ENCODE assay signal across 8 cellular contexts in genomic region chrX:153766098-153766817, GRCh38. TPM values are rescaled to one million over a fixed set of nuclear protein-coding genes. Genes with fewer than 3 reads are reported as not detected.
A peak's percentile ranks its signal among the peaks of the same experiment; 100 is the strongest.
DNase-seq lines count a peak whose midpoint lies in the region; ATAC-seq and TF ChIP-seq lines count a peak whose summit lies in the region.

No MANE protein-coding gene starts in this region.

- peak overlapping the region; percentile 57; the same call in 1 of the 2 replicates for H2AFZ ChIP-seq in GM23248

- TF ChIP-seq POLR2A in suprapubic skin (IDR thresholded peaks at IDR 0.05) = no peak

- ATAC-seq in HG03159 (IDR thresholded peaks at IDR 0.05; ENCODE audit: unreplicated experiment) = no peak

- H3K9me3 ChIP-seq in GM23248 (ENCODE audit: low read depth) (no peaks in the 10 kb centered on the region), mesodermal cell (ENCODE audit: control insufficient read depth, low read length) (no peaks in the 10 kb centered on the region), suprapubic skin (no peaks in the 10 kb centered on the region)

- peaks cover 11% of the 10 kb centered on the region for H3K79me2 ChIP-seq in GM23248 (ENCODE audit: insufficient read depth)

- H3F3A ChIP-seq in GM23248 (ENCODE audit: insufficient read depth) = no peaks in the 10 kb centered on the region

- TF ChIP-seq CTCF in brain microvascular endothelial cell (IDR thresholded peaks at IDR 0.05; ENCODE audit: low read depth, low read length, missing control alignments) = no peak
- no peak for TF ChIP-seq CTCF in suprapubic skin (IDR thresholded peaks at IDR 0.05)

- in situ Hi-C loops in GM23248 (cut with MboI) (no loop called here), brain microvascular endothelial cell (cut with HindIII; ENCODE audit: low pct_ligation_motif_present, low sequenced_read_pairs) (no loop called here)

- DNase-seq in 8988T (peak; percentile 36), GM23248 (peak; percentile 82), RPMI8226 (peak; percentile 24), brain microvascular endothelial cell (peak; percentile 55), suprapubic skin (ENCODE audit: low spot score in 2 of 2) (peak in 1 of 2 donors; percentile 57), immature natural killer cell (no peak)

- H3K4me2 ChIP-seq in GM23248 (ENCODE audit: unreplicated experiment) = peak overlapping the region; percentile 73

- peaks cover 5% of the 10 kb centered on the region; the same call in 1 of the 2 replicates for H3K4me1 ChIP-seq in GM23248 (ENCODE audit: insufficient read depth)
- peaks cover 7% of the 10 kb centered on the region for H3K4me1 ChIP-seq in mesodermal cell (ENCODE audit: control insufficient read depth, insufficient read depth, low read length, poor library complexity, severe bottlenecking)
- peaks cover 27% of the 10 kb centered on the region for H3K4me1 ChIP-seq in suprapubic skin

- H3K36me3 Mint-ChIP-seq in immature natural killer cell = no peaks in the 10 kb centered on the region

- H3K9ac ChIP-seq in GM23248 = peak overlapping the region; percentile 73

- peaks cover 0 to 1% (median 0%) of the 10 kb centered on the region in 6 donors for H3K9me3 Mint-ChIP-seq in immature natural killer cell

- H3K4me3 ChIP-seq in GM23248 = peak overlapping the region; percentile 73
- H3K4me3 ChIP-seq in brain microvascular endothelial cell (ENCODE audit: low read depth, low read length) = peak overlapping the region; percentile 46
- peak overlapping the region; percentile 18 for H3K4me3 ChIP-seq in mesodermal cell (ENCODE audit: extremely low read depth, insufficient read depth, low read length, poor library complexity, severe bottlenecking)
- peak overlapping the region; percentile 16 for H3K4me3 ChIP-seq in suprapubic skin

- no peak overlapping the region for H3K27ac Mint-ChIP-seq in immature natural killer cell

- no peaks in the 10 kb centered on the region for H4K20me1 ChIP-seq in GM23248 (ENCODE audit: insufficient read depth)

- no peaks in the 10 kb centered on the region for H3K36me3 ChIP-seq in GM23248 (ENCODE audit: low read depth)
- H3K36me3 ChIP-seq in brain microvascular endothelial cell (replicated peaks) = no peaks in the 10 kb centered on the region
- H3K36me3 ChIP-seq in mesodermal cell (ENCODE audit: control insufficient read depth, insufficient read depth, low read length) = no peaks in the 10 kb centered on the region
- H3K36me3 ChIP-seq in suprapubic skin = no peaks in the 10 kb centered on the region

- no peak for TF ChIP-seq EP300 in suprapubic skin (IDR thresholded peaks at IDR 0.05)

- no peak overlapping the region for H3K4me3 Mint-ChIP-seq in immature natural killer cell

- H3K27ac ChIP-seq in GM23248 (peak overlapping the region; percentile 71), brain microvascular endothelial cell (peak overlapping the region; percentile 51), mesodermal cell (ENCODE audit: low read depth, low read length, severe bottlenecking) (peak overlapping the region; percentile 71), suprapubic skin (peak overlapping the region; percentile 54)

- H3K27me3 ChIP-seq in GM23248 (replicated peaks; ENCODE audit: insufficient read depth) (no peaks in the 10 kb centered on the region), brain microvascular endothelial cell (replicated peaks) (no peaks in the 10 kb centered on the region), suprapubic skin (no peaks in the 10 kb centered on the region)

- H3K4me1 Mint-ChIP-seq in immature natural killer cell = peaks cover 0 to 4% of the 10 kb centered on the region in 2 donors

- H3K9me2 ChIP-seq in GM23248 (ENCODE audit: insufficient read depth) = no peaks in the 10 kb centered on the region

- 8 to 17% methylated on average over 6 to 13 of the region's 21 CpGs for WGBS in GM23248 (ENCODE audit: low coverage in 1 of 2, low lambda C conversion rate in 2 of 2, missing lambda C conversion rate in 2 of 2), 2 experiments
- WGBS in mesodermal cell (ENCODE audit: insufficient coverage in 2 of 2), 2 experiments = 31 to 34% methylated on average over 5 of the region's 21 CpGs
- 59% methylated on average over 21 of the region's 21 CpGs for WGBS in suprapubic skin

- peaks cover 0 to 4% (median 2%) of the 10 kb centered on the region in 3 donors for H3K27me3 Mint-ChIP-seq in immature natural killer cell (ENCODE audit: low read depth in 3 of 3)

RNA-seq across cellular contexts. Expression of gene PLXNB3, which starts 2.2 kb away (rescaled TPM):
- total RNA-seq in GM23248 (2014; rRNA removed; shearing (Covaris generic)) = 12.5 and 13.5 TPM in 2 replicates
- 7.1 and 8.8 TPM in 2 replicates for polyA plus RNA-seq in GM23248 (2016; fragmentation: Nextera tagmentation; extraction: Ambion mirVana)
- polyA plus RNA-seq in mesodermal cell (2013, experiment 1 of 2) = 4.5 TPM
- 3.8 TPM for polyA plus RNA-seq in mesodermal cell (2013, experiment 2 of 2)
- total RNA-seq in suprapubic skin = 10 to 100 TPM; 13.5 to 23.9 (median 19.8) TPM
- polyA plus RNA-seq in immature natural killer cell = not detected

RNA-seq across cellular contexts. Expression of gene SRPK3, which starts 14.6 kb away (rescaled TPM):
- 0.86 TPM in 1 of 2 replicates, not detected in the other for total RNA-seq in GM23248 (2014; rRNA removed; shearing (Covaris generic))
- polyA plus RNA-seq in GM23248 (2016; fragmentation: Nextera tagmentation; extraction: Ambion mirVana) (0.53 and 1.1 TPM in 2 replicates), immature natural killer cell (not detected)
- polyA plus RNA-seq in mesodermal cell (2013, experiment 1 of 2) = 0.77 TPM
- not detected for polyA plus RNA-seq in mesodermal cell (2013, experiment 2 of 2)
- total RNA-seq in suprapubic skin = 1 to 10 TPM in 2 of 4 donors, under 1 TPM in 2; 0.42 to 3.1 (median 1.2) TPM

RNA-seq across cellular contexts. Expression of gene IDH3G, which starts 27.9 kb away (rescaled TPM):
- 79.5 and 88.2 TPM in 2 replicates for total RNA-seq in GM23248 (2014; rRNA removed; shearing (Covaris generic))
- polyA plus RNA-seq in GM23248 (2016; fragmentation: Nextera tagmentation; extraction: Ambion mirVana) = 76.1 and 83.2 TPM in 2 replicates
- polyA plus RNA-seq in mesodermal cell (2013, experiment 1 of 2) = 53.4 TPM
- 47.6 TPM for polyA plus RNA-seq in mesodermal cell (2013, experiment 2 of 2)
- 100 to 1,000 TPM in 1 of 4 donors, 10 to 100 TPM in 3; 58.1 to 105 (median 93.8) TPM for total RNA-seq in suprapubic skin
- polyA plus RNA-seq in immature natural killer cell = 100 to 1,000 TPM in 2 of 3 donors, 10 to 100 TPM in 1; 95.6 to 131 (median 118) TPM

RNA-seq across cellular contexts. Expression of gene SSR4, which starts 28.2 kb away (rescaled TPM):
- 225 and 295 TPM in 2 replicates for total RNA-seq in GM23248 (2014; rRNA removed; shearing (Covaris generic))
- polyA plus RNA-seq in GM23248 (2016; fragmentation: Nextera tagmentation; extraction: Ambion mirVana) = 568 TPM in 2 replicates
- 508 TPM for polyA plus RNA-seq in mesodermal cell (2013, experiment 1 of 2)
- polyA plus RNA-seq in mesodermal cell (2013, experiment 2 of 2) = 415 TPM
- total RNA-seq in suprapubic skin = 100 to 1,000 TPM in 3 of 4 donors, 10 to 100 TPM in 1; 86.7 to 200 (median 150) TPM
- 100 to 1,000 TPM; 535 to 803 (median 726) TPM for polyA plus RNA-seq in immature natural killer cell

RNA-seq across cellular contexts. Expression of gene ABCD1, which starts 41.6 kb away (rescaled TPM):
- 24.4 and 24.9 TPM in 2 replicates for total RNA-seq in GM23248 (2014; rRNA removed; shearing (Covaris generic))
- polyA plus RNA-seq in GM23248 (2016; fragmentation: Nextera tagmentation; extraction: Ambion mirVana) (9.5 and 9.8 TPM in 2 replicates), immature natural killer cell (1 to 10 TPM; 1.7 to 3.2 (median 2.0) TPM)
- polyA plus RNA-seq in mesodermal cell (2013, experiment 1 of 2) = 12.0 TPM
- polyA plus RNA-seq in mesodermal cell (2013, experiment 2 of 2) = 7.6 TPM
- total RNA-seq in suprapubic skin = 1 to 10 TPM; 5.9 to 9.4 (median 7.4) TPM

Comparison
In these comparisons a context has a peak if more than half of its experiments do, and no peak if none do; other contexts are left out.
1. DNase-seq: peak in 8988T (single experiment), GM23248 (single experiment), RPMI8226 (single experiment) and brain microvascular endothelial cell (single experiment); none in immature natural killer cell (0 of 3).
2. H3K4me3 ChIP-seq: peak in every context shown above with its lines; median percentile 73 in GM23248; 46 in brain microvascular endothelial cell; 18 in mesodermal cell; 16 in suprapubic skin.
3. Peak in every context shown above with its lines, with median percentiles within 50 percentile points of each other: H3K27ac ChIP-seq.